Comparison of ENCODE assay signal across 1 cellular context in the genomic region with DNA sequence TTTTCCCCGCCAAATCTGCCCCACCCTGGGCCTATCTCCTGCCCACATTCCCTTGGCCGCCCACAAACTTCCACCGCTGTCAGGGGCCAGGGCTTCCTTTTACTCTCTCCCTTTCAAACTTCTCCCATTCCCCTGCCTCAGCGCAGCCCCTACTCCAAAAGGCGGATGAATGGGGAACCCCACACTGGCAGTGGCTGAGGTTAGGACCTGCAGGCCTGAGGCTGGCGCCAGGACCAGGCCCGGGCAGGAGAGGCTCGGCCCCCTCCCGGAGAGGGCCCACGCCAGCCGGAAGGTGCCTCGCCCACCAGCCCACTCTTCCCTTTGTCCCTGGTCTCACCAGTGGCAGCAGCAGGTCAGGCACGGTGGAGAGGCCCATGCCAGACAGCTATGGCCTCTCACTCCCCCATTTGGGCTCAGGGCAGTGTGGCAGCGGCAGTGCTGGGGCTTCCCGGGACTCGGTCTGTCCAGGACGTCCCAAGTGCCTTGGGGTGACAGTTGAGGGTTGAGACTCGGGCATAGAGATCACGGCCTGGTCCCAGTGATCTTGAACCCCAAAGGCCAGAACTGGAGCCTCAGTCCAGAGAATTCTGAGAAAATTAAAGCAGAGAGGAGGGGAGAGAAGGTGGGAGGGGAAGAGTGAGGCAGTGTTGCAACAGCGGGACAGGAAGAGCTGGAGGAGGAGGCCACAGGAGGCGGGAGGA.
TF ChIP-seq lines count a peak whose summit lies in the region.

Gene TNFRSF1A, minus strand, starts transcription at position 638 of the 701 bp plus-strand sequence. Its CDS starts 262 bp downstream, at position 376.

TF ChIP-seq in K562, 482 proteins besides CTCF, POLR2A, EP300 and RAD21 (continued from another document and continues in another):
- TF ChIP-seq ZNF518B (CRISPR knock-in tag; IDR thresholded peaks at IDR 0.05) (no peak), SIRT6 (IDR thresholded peaks at IDR 0.05; ENCODE audit: low read depth, low read length) (no peak), ZNF263 (CRISPR knock-in tag; IDR thresholded peaks at IDR 0.05; ENCODE audit: borderline replicate concordance) (no peak; the same call in 1 of the 2 replicates), ZNF124 (CRISPR knock-in tag; IDR thresholded peaks at IDR 0.05) (no peak), DNMT1 (IDR thresholded peaks at IDR 0.05) (no peak), OTX1 (CRISPR knock-in tag; IDR thresholded peaks at IDR 0.05) (no peak), SIN3A (IDR thresholded peaks at IDR 0.05; ENCODE audit: borderline replicate concordance in 2 of 2, control insufficient read depth in 1 of 2, low read depth in 2 of 2, low read length in 2 of 2) (peak in 1 of 2 experiments; percentile 8; a peak in 1 of 4 replicates), TARDBP (IDR thresholded peaks at IDR 0.05) (no peak), SP2 (IDR thresholded peaks at IDR 0.05; ENCODE audit: extremely low read depth, low read depth, low read length, poor library complexity, severe bottlenecking) (no peak), DIDO1 (tag; IDR thresholded peaks at IDR 0.05; ENCODE audit: low read depth) (no peak), MCM2 (IDR thresholded peaks at IDR 0.05; ENCODE audit: low read depth) (no peak), RFX5 (IDR thresholded peaks at IDR 0.05; ENCODE audit: low read depth, low read length) (no peak), FOXA3 (CRISPR knock-in tag; conservative IDR thresholded peaks at IDR 0.05 in 1 of 2, IDR thresholded peaks at IDR 0.05 in 1 of 2) (no peak), HMBOX1 (IDR thresholded peaks at IDR 0.05) (no peak), ZNF165 (CRISPR knock-in tag; IDR thresholded peaks at IDR 0.05; ENCODE audit: borderline replicate concordance) (no peak), TBL1XR1 (IDR thresholded peaks at IDR 0.05; ENCODE audit: low read length in 2 of 2) (no peak), SMARCA4 (IDR thresholded peaks at IDR 0.05) (no peak; the same call in 1 of the 2 replicates), ZNF324 (CRISPR knock-in tag; IDR thresholded peaks at IDR 0.05) (no peak), RBFOX2 (IDR thresholded peaks at IDR 0.05; ENCODE audit: low read depth, low read length) (peak; percentile 81), EP400 (IDR thresholded peaks at IDR 0.05) (peak; percentile 61; the same call in 1 of the 2 replicates), ZNF311 (CRISPR knock-in tag; IDR thresholded peaks at IDR 0.05) (no peak), NRF1 (conservative IDR thresholded peaks at IDR 0.05 in 1 of 2, IDR thresholded peaks at IDR 0.05 in 1 of 2) (no peak), ZNF644 (tag; IDR thresholded peaks at IDR 0.05; ENCODE audit: low read depth) (no peak), ZNF282 (CRISPR knock-in tag; IDR thresholded peaks at IDR 0.05) (no peak), NFE2L1 (tag; IDR thresholded peaks at IDR 0.05; ENCODE audit: borderline replicate concordance, low read depth) (no peak), E2F5 (CRISPR knock-in tag; IDR thresholded peaks at IDR 0.05) (no peak), TFAP4 (CRISPR knock-in tag; IDR thresholded peaks at IDR 0.05; ENCODE audit: borderline replicate concordance) (peak; percentile 64; the same call in 1 of the 2 replicates), PRPF4 (IDR thresholded peaks at IDR 0.05; ENCODE audit: insufficient read depth, low read depth, low read length, poor library complexity, severe bottlenecking) (no peak), HNRNPH1 (optimal IDR thresholded peaks at IDR 0.05; ENCODE audit: low read depth, low read length) (no peak), MTA2 (IDR thresholded peaks at IDR 0.05; ENCODE audit: low read depth) (no peak), SREBF2 (CRISPR knock-in tag; IDR thresholded peaks at IDR 0.05) (no peak), TRIM28 (IDR thresholded peaks at IDR 0.05) (no peak), MCM5 (IDR thresholded peaks at IDR 0.05; ENCODE audit: low read depth) (no peak), ZNF24 (IDR thresholded peaks at IDR 0.05) (no peak), ZBTB43 (CRISPR knock-in tag; IDR thresholded peaks at IDR 0.05) (no peak), ZNF778 (CRISPR knock-in tag; IDR thresholded peaks at IDR 0.05) (no peak), IRF9 (tag; IDR thresholded peaks at IDR 0.05) (no peak), ILK (tag; IDR thresholded peaks at IDR 0.05; ENCODE audit: borderline replicate concordance, low read depth) (no peak), SRSF9 (IDR thresholded peaks at IDR 0.05; ENCODE audit: borderline replicate concordance, low read depth, low read length) (no peak), RBM34 (IDR thresholded peaks at IDR 0.05; ENCODE audit: borderline replicate concordance, insufficient read depth, low read length) (no peak), ZNF431 (CRISPR knock-in tag; IDR thresholded peaks at IDR 0.05) (no peak), IRF2 (CRISPR knock-in tag; IDR thresholded peaks at IDR 0.05) (no peak), ARID3B (CRISPR knock-in tag; IDR thresholded peaks at IDR 0.05; ENCODE audit: borderline replicate concordance) (no peak), ZNF146 (CRISPR knock-in tag; IDR thresholded peaks at IDR 0.05; ENCODE audit: unreplicated experiment) (no peak), ZC3H8 (IDR thresholded peaks at IDR 0.05) (no peak), U2AF2 (optimal IDR thresholded peaks at IDR 0.05; ENCODE audit: low read depth, low read length) (no peak)
- TF ChIP-seq, protein P1, sequence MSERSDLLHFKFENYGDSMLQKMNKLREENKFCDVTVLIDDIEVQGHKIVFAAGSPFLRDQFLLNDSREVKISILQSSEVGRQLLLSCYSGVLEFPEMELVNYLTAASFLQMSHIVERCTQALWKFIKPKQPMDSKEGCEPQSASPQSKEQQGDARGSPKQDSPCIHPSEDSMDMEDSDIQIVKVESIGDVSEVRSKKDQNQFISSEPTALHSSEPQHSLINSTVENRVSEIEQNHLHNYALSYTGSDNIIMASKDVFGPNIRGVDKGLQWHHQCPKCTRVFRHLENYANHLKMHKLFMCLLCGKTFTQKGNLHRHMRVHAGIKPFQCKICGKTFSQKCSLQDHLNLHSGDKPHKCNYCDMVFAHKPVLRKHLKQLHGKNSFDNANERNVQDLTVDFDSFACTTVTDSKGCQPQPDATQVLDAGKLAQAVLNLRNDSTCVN (CRISPR knock-in tag; IDR thresholded peaks at IDR 0.05): no peak
- TF ChIP-seq, protein P2, sequence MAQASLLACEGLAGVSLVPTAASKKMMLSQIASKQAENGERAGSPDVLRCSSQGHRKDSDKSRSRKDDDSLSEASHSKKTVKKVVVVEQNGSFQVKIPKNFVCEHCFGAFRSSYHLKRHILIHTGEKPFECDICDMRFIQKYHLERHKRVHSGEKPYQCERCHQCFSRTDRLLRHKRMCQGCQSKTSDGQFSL (CRISPR knock-in tag; IDR thresholded peaks at IDR 0.05): no peak
- TF ChIP-seq, protein P2 (tag; IDR thresholded peaks at IDR 0.05): no peak
- TF ChIP-seq, protein P3, sequence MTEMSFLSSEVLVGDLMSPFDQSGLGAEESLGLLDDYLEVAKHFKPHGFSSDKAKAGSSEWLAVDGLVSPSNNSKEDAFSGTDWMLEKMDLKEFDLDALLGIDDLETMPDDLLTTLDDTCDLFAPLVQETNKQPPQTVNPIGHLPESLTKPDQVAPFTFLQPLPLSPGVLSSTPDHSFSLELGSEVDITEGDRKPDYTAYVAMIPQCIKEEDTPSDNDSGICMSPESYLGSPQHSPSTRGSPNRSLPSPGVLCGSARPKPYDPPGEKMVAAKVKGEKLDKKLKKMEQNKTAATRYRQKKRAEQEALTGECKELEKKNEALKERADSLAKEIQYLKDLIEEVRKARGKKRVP (CRISPR knock-in tag; IDR thresholded peaks at IDR 0.05): no peak
- TF ChIP-seq, protein P4, sequence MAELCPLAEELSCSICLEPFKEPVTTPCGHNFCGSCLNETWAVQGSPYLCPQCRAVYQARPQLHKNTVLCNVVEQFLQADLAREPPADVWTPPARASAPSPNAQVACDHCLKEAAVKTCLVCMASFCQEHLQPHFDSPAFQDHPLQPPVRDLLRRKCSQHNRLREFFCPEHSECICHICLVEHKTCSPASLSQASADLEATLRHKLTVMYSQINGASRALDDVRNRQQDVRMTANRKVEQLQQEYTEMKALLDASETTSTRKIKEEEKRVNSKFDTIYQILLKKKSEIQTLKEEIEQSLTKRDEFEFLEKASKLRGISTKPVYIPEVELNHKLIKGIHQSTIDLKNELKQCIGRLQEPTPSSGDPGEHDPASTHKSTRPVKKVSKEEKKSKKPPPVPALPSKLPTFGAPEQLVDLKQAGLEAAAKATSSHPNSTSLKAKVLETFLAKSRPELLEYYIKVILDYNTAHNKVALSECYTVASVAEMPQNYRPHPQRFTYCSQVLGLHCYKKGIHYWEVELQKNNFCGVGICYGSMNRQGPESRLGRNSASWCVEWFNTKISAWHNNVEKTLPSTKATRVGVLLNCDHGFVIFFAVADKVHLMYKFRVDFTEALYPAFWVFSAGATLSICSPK (IDR thresholded peaks at IDR 0.05; ENCODE audit: borderline replicate concordance): no peak
